8 cellular contexts compared by ENCODE assay signal in the genomic region with DNA sequence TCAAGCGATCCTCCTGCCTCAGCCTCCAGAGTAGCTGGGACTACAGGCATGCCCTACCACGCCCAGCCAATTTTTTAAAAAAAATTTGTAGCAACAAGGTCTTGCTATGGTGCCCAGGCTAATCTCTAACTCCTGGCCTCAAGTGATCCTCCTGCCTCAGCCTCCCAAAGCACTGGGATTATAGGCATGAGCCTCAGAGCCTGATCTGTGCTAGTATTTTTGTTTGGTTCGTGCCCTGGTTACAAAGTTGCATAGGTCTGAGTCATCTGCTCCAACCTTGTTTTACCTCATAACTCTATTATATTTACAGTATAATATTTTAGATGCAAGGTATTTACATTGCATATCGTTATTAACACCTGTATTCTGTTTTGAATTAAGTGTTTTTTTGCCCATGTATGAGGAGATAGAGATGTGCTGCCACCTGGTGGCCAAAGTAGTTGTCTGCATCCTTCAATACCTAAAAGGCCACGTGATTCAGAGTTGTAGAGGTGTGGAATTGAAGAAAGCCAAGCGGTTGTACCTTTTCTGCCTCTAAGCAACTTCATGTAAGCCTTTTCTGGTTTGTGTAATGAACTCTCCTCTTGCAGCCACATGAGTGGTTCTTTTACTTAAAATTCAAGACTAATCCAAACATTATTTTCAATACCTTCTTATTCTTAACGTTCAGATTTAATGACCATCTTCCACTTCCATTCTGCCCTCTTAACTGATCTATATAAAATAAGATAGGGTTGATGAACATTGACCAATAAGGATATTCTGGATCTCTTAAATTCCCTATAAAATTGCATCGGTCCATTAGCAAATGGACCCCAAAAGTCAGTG. TPM values are rescaled to one million over a fixed set of nuclear protein-coding genes. Genes with fewer than 3 reads are reported as not detected.
A peak's percentile ranks its signal among the peaks of the same experiment; 100 is the strongest.
DNase-seq lines count a peak whose midpoint lies in the region; ATAC-seq and TF ChIP-seq lines count a peak whose summit lies in the region.

No MANE protein-coding gene starts in this region.

- intact Hi-C loops in head of caudate nucleus (cut with DNase I) = loop anchor here (10.0 kb wide), 1 partner anchor 294 kb away; no protein-coding TSS in a partner anchor

- ATAC-seq in GM21528 (IDR thresholded peaks at IDR 0.05; ENCODE audit: low FRiP score, unreplicated experiment) = no peak

- TF ChIP-seq CTCF in NB4 (IDR thresholded peaks at IDR 0.05; ENCODE audit: low read depth, low read length) = peak; percentile 61

- H3K4me3 ChIP-seq in H7 (ENCODE audit: insufficient read depth, low read depth, low read length) = no peak overlapping the region
- no peak overlapping the region for H3K4me3 ChIP-seq in NB4 (ENCODE audit: low read depth, low read length)

- H3K27me3 ChIP-seq in H7 (ENCODE audit: control insufficient read depth, insufficient read depth, low read length) = no peaks in the 10 kb centered on the region

- peaks cover 10% of the 10 kb centered on the region for H3K36me3 ChIP-seq in H7 (replicated peaks; ENCODE audit: control insufficient read depth, insufficient read depth, low read length)

- TF ChIP-seq POLR2A in NB4 (IDR thresholded peaks at IDR 0.05; ENCODE audit: extremely low read depth, insufficient read length) = no peak

- peak; percentile 87 for DNase-seq in DMS53 (lab: John Stamatoyannopoulos, UW)
- DNase-seq in H7 = peak; percentile 53
- peak; percentile 73 for DNase-seq in NB4 (ENCODE audit: low read depth)
- DNase-seq in SKM-1 (lab: John Stamatoyannopoulos, UW; ENCODE audit: unreplicated experiment) = peak; percentile 65
- peak; percentile 76 for DNase-seq in activated naive CD4-positive, alpha-beta T cell treated with anti-CD3 and anti-CD28 coated beads, Interleukin-2, amount 50 U/mL, for 16 hours
- DNase-seq in head of caudate nucleus = peak in 41 of 42 donors; percentile 47 to 90 (median 76)
- DNase-seq in putamen (ENCODE audit: low spot score) = peak; percentile 65

RNA-seq across cellular contexts. Expression of gene CABYR, which starts 19.9 kb away (rescaled TPM):
- 12.2 and 15.7 TPM in 2 replicates for total RNA-seq in H7 (2014; rRNA removed; shearing (Covaris generic))
